22 cellular contexts compared by ENCODE assay signal in genomic region chr2:240213476-240214391, GRCh38.
DNase-seq lines count a peak whose midpoint lies in the region; ATAC-seq and TF ChIP-seq lines count a peak whose summit lies in the region.
"Had no signal": no experiment of that assay in that cellular context is flagged by ENCODE, and none has a peak within 500 bp of the region (broad histone marks: within the 10 kb centered on the region; RNA-seq: fewer than 3 reads in every experiment).

No MANE protein-coding gene starts in this region.

- 73 to 80% methylated on average over 12 to 17 of the region's 22 CpGs for WGBS in thyroid gland, 2 donors

- H3K4me3 Mint-ChIP-seq in activated T-helper 1 cell treated with anti-CD3 and anti-CD28 coated beads, Interleukin-12 subunit alpha, Interleukin-12 subunit beta, Interleukin-2, Interleukin-4 antibody, amounts not matched to agents 30 ng/mL and 10 ng/mL and 1 ng/mL, durations not matched to agents 14 hours and 24 hours and 36 hours = no peak overlapping the region
- H3K4me3 Mint-ChIP-seq: activated T-cell treated with anti-CD3 and anti-CD28 coated beads, Interleukin-2, amount 50 U/mL, for 24 hours; CD8-positive, alpha-beta T cell; IgD-negative memory B cell had no signal

- H3K27ac ChIP-seq in cingulate gyrus (ENCODE audit: low read depth, low read length) (peak overlapping the region; percentile 65), thyroid gland (peak overlapping the region; percentile 44 to 61 (median 46))
- H3K27ac ChIP-seq: adrenal gland, coronary artery, epithelial cell of prostate, gastrocnemius medialis, skin epidermis, transverse colon had no signal

- H3K27ac Mint-ChIP-seq in activated T-helper 1 cell treated with anti-CD3 and anti-CD28 coated beads, Interleukin-12 subunit alpha, Interleukin-12 subunit beta, Interleukin-2, Interleukin-4 antibody, amounts not matched to agents 30 ng/mL and 10 ng/mL and 1 ng/mL, durations not matched to agents 14 hours and 24 hours and 36 hours = no peak overlapping the region
- H3K27ac Mint-ChIP-seq: activated T-cell treated with anti-CD3 and anti-CD28 coated beads, Interleukin-2, amount 50 U/mL, for 24 hours; CD8-positive, alpha-beta T cell had no signal

- peaks cover 2% of the 10 kb centered on the region for H3K27me3 Mint-ChIP-seq in activated T-helper 1 cell treated with anti-CD3 and anti-CD28 coated beads, Interleukin-12 subunit alpha, Interleukin-12 subunit beta, Interleukin-2, Interleukin-4 antibody, amounts not matched to agents 30 ng/mL and 10 ng/mL and 1 ng/mL, durations not matched to agents 14 hours and 24 hours and 36 hours (ENCODE audit: insufficient read depth)

- no peaks in the 10 kb centered on the region for H3K36me3 Mint-ChIP-seq in activated T-helper 1 cell treated with anti-CD3 and anti-CD28 coated beads, Interleukin-12 subunit alpha, Interleukin-12 subunit beta, Interleukin-2, Interleukin-4 antibody, amounts not matched to agents 30 ng/mL and 10 ng/mL and 1 ng/mL, durations not matched to agents 14 hours and 24 hours and 36 hours (ENCODE audit: low read depth)
- H3K36me3 Mint-ChIP-seq: CD8-positive, alpha-beta T cell; IgD-negative memory B cell had no signal

- no peaks in the 10 kb centered on the region for H3K36me3 ChIP-seq in thyroid gland
- H3K36me3 ChIP-seq: adrenal gland, gastrocnemius medialis, SJCRH30, transverse colon had no signal

- no peak for ATAC-seq in GM18873 (IDR thresholded peaks at IDR 0.05; ENCODE audit: low FRiP score, unreplicated experiment)
- ATAC-seq: CD8-positive, alpha-beta T cell; gastrocnemius medialis had no signal

- no peaks in the 10 kb centered on the region for H3K4me1 Mint-ChIP-seq in activated T-helper 1 cell treated with anti-CD3 and anti-CD28 coated beads, Interleukin-12 subunit alpha, Interleukin-12 subunit beta, Interleukin-2, Interleukin-4 antibody, amounts not matched to agents 30 ng/mL and 10 ng/mL and 1 ng/mL, durations not matched to agents 14 hours and 24 hours and 36 hours (ENCODE audit: low read depth)
- H3K4me1 Mint-ChIP-seq: IgD-negative memory B cell had no signal

- peaks cover 5 to 20% of the 10 kb centered on the region in 2 donors for H3K4me1 ChIP-seq in thyroid gland
- H3K4me1 ChIP-seq: adrenal gland, gastrocnemius medialis, transverse colon had no signal

- no peak for TF ChIP-seq CTCF in thyroid gland (IDR thresholded peaks at IDR 0.05)

- intact Hi-C loops in thyroid gland (cut with DNase I) = no loop called here
- intact Hi-C loops in activated T-helper 1 cell treated with anti-CD3 and anti-CD28 coated beads, Interleukin-12 subunit alpha, Interleukin-12 subunit beta, Interleukin-2, Interleukin-4 antibody, amounts not matched to agents 30 ng/mL and 10 ng/mL and 1 ng/mL, durations not matched to agents 14 hours and 24 hours and 36 hours (cut with micrococcal nuclease) = no loop called here

- peak; percentile 56 for DNase-seq in activated effector memory CD4-positive, alpha-beta T cell treated with anti-CD3 and anti-CD28 coated beads, Interleukin-2, amount 50 U/mL, for 16 hours
- no peak for DNase-seq in activated effector memory CD4-positive, alpha-beta T cell treated with Interleukin-2 at 50 U/mL for 16 hours
- DNase-seq in midbrain (lab: John Stamatoyannopoulos, UW) = peak; percentile 65
- no peak for DNase-seq in thyroid gland
- no peak for DNase-seq in SW 1271 (lab: John Stamatoyannopoulos, UW)
- DNase-seq in activated T-helper 1 cell treated with anti-CD3 and anti-CD28 coated beads, Interleukin-12 subunit alpha, Interleukin-12 subunit beta, Interleukin-2, Interleukin-4 antibody, amounts not matched to agents 30 ng/mL and 10 ng/mL and 1 ng/mL, durations not matched to agents 14 hours and 24 hours and 36 hours (ENCODE audit: low spot score) = no peak
- DNase-seq: activated CD4-positive, alpha-beta T cell treated with anti-CD3 and anti-CD28 coated beads for 48 hours; activated T-cell treated with anti-CD3 and anti-CD28 coated beads, Interleukin-2, amount 50 U/mL, for 24 hours; CD8-positive, alpha-beta T cell; DMS79 treated with DMSO at 0.1 percent for 48 hours; gastrocnemius medialis; mesendoderm; NCI-H1930; transverse colon had no signal

- TF ChIP-seq POLR2A in thyroid gland (IDR thresholded peaks at IDR 0.05) = no peak

- H3K9me3 Mint-ChIP-seq in activated T-helper 1 cell treated with anti-CD3 and anti-CD28 coated beads, Interleukin-12 subunit alpha, Interleukin-12 subunit beta, Interleukin-2, Interleukin-4 antibody, amounts not matched to agents 30 ng/mL and 10 ng/mL and 1 ng/mL, durations not matched to agents 14 hours and 24 hours and 36 hours = no peaks in the 10 kb centered on the region
- H3K9me3 Mint-ChIP-seq: activated T-cell treated with anti-CD3 and anti-CD28 coated beads, Interleukin-2, amount 50 U/mL, for 24 hours; CD8-positive, alpha-beta T cell; IgD-negative memory B cell had no signal

- no peaks in the 10 kb centered on the region for H3K9me3 ChIP-seq in thyroid gland
- H3K9me3 ChIP-seq: adrenal gland, gastrocnemius medialis, SJCRH30, transverse colon had no signal

- no peak overlapping the region for H3K4me3 ChIP-seq in thyroid gland (replicated peaks in 1 of 3)
- H3K4me3 ChIP-seq: adrenal gland, coronary artery, gastrocnemius medialis, SJCRH30, skin epidermis, transverse colon had no signal

- no peaks in the 10 kb centered on the region for H3K27me3 ChIP-seq in thyroid gland
- H3K27me3 ChIP-seq: adrenal gland, gastrocnemius medialis, SJCRH30, transverse colon had no signal

Comparison
In these comparisons a context has a peak if more than half of its experiments do, and no peak if none do; other contexts are left out.
1. DNase-seq: peak in activated effector memory CD4-positive, alpha-beta T cell treated with anti-CD3 and anti-CD28 coated beads, Interleukin-2, amount 50 U/mL, for 16 hours (single experiment) and midbrain (single experiment); none in activated effector memory CD4-positive, alpha-beta T cell treated with Interleukin-2 at 50 U/mL for 16 hours (single experiment), thyroid gland (0 of 2), SW 1271 (0 of 2) and activated T-helper 1 cell treated with anti-CD3 and anti-CD28 coated beads, Interleukin-12 subunit alpha, Interleukin-12 subunit beta, Interleukin-2, Interleukin-4 antibody, amounts not matched to agents 30 ng/mL and 10 ng/mL and 1 ng/mL, durations not matched to agents 14 hours and 24 hours and 36 hours (single experiment).